ENCODE assay signal across 20 cellular contexts in genomic region chr3:153182491-153182890, GRCh38. TPM values are rescaled to one million over a fixed set of nuclear protein-coding genes. Genes with fewer than 3 reads are reported as not detected.
DNase-seq lines count a peak whose midpoint lies in the region; ATAC-seq and TF ChIP-seq lines count a peak whose summit lies in the region.
"Had no signal": no experiment of that assay in that cellular context is flagged by ENCODE, and none has a peak within 500 bp of the region (broad histone marks: within the 10 kb centered on the region; RNA-seq: fewer than 3 reads in every experiment).

No MANE protein-coding gene starts in this region.

- peaks cover 21 to 42% of the 10 kb centered on the region in 2 donors for H3K4me1 Mint-ChIP-seq in immature natural killer cell
- peaks cover 12% of the 10 kb centered on the region for H3K4me1 Mint-ChIP-seq in activated CD4-positive, alpha-beta T cell treated with anti-CD3 and anti-CD28 coated beads, Interleukin-2, amount 10 ng/mL, durations not matched to agents 7 days and 5 days

- H4K20me1 ChIP-seq in HCT116 (ENCODE audit: insufficient read depth): no peaks in the 10 kb centered on the region

- no peak for TF ChIP-seq POLR2A in HCT116 (IDR thresholded peaks at IDR 0.05; ENCODE audit: borderline replicate concordance, extremely low read depth, insufficient read depth, insufficient read length)

- no peak for DNase-seq in HCT116 (ENCODE audit: low read depth, low spot score)
- peak; percentile 21 for DNase-seq in RPMI7951 (ENCODE audit: low read depth)
- DNase-seq in immature natural killer cell: no peak
- no peak for DNase-seq in iPS-NIHi7 (ENCODE audit: extremely low spot score)
- DNase-seq in activated CD4-positive, alpha-beta T cell treated with anti-CD3 and anti-CD28 coated beads, Interleukin-2, amount 10 ng/mL, durations not matched to agents 7 days and 5 days: no peak
- DNase-seq in 8988T: no peak
- no peak for DNase-seq in activated naive CD4-positive, alpha-beta T cell (lab: John Stamatoyannopoulos, UW)
- DNase-seq: activated gamma-delta T cell; activated T-cell treated with anti-CD3 and anti-CD28 coated beads for 4 hours; Caco-2; DND-41; kidney; naive thymus-derived CD8-positive, alpha-beta T cell; spleen had no signal

- no peaks in the 10 kb centered on the region; the same call in 1 of the 2 replicates for H3K9me2 ChIP-seq in HCT116 (ENCODE audit: insufficient read depth)

- no peak for ATAC-seq in HCT116
- ATAC-seq: naive thymus-derived CD8-positive, alpha-beta T cell had no signal

- H3K9me3 Mint-ChIP-seq in immature natural killer cell: no peaks in the 10 kb centered on the region
- no peaks in the 10 kb centered on the region for H3K9me3 Mint-ChIP-seq in activated CD4-positive, alpha-beta T cell treated with anti-CD3 and anti-CD28 coated beads, Interleukin-2, amount 10 ng/mL, durations not matched to agents 7 days and 5 days
- H3K9me3 Mint-ChIP-seq: central memory CD8-positive, alpha-beta T cell; mesothelial cell of epicardium; naive thymus-derived CD8-positive, alpha-beta T cell; type B pancreatic cell had no signal

- intact Hi-C loops in HCT116 (cut with micrococcal nuclease): no loop called here

- H3K27ac ChIP-seq in ACC112 (ENCODE audit: low read depth, low read length) (no peak overlapping the region), HCT116 (ENCODE audit: low read depth, low read length) (no peak overlapping the region)
- H3K27ac ChIP-seq: C4-2B, SJSA1, spleen had no signal

- H3K9ac ChIP-seq in HCT116 (ENCODE audit: low read length): no peak overlapping the region

- no peaks in the 10 kb centered on the region for H3K9me3 ChIP-seq in HCT116 (ENCODE audit: control insufficient read depth in 1 of 2, insufficient read depth in 1 of 2, low read depth in 1 of 2, low read length in 2 of 2)
- H3K9me3 ChIP-seq: Caco-2, SJSA1, spleen had no signal

- H3K27me3 ChIP-seq in ACC112 (ENCODE audit: insufficient read depth, low read length): no peaks in the 10 kb centered on the region
- H3K27me3 ChIP-seq in HCT116 (ENCODE audit: insufficient read depth, low read length): no peaks in the 10 kb centered on the region
- H3K27me3 ChIP-seq: SJSA1, spleen had no signal

- BruUV-seq in HCT116 (replicated peaks; lab: Mats Ljungman, UMichigan): no TSS peak

- no peak for TF ChIP-seq RAD21 in HCT116 (IDR thresholded peaks at IDR 0.05; ENCODE audit: low read depth)

- peak overlapping the region in 1 of 5 donors; percentile 34 for H3K4me3 Mint-ChIP-seq in immature natural killer cell
- no peak overlapping the region for H3K4me3 Mint-ChIP-seq in activated CD4-positive, alpha-beta T cell treated with anti-CD3 and anti-CD28 coated beads, Interleukin-2, amount 10 ng/mL, durations not matched to agents 7 days and 5 days
- H3K4me3 Mint-ChIP-seq: central memory CD8-positive, alpha-beta T cell; mesothelial cell of epicardium; naive thymus-derived CD8-positive, alpha-beta T cell; type B pancreatic cell had no signal

- peaks cover 12 to 35% (median 22%) of the 10 kb centered on the region in 3 donors for H3K36me3 Mint-ChIP-seq in immature natural killer cell
- H3K36me3 Mint-ChIP-seq in activated CD4-positive, alpha-beta T cell treated with anti-CD3 and anti-CD28 coated beads, Interleukin-2, amount 10 ng/mL, durations not matched to agents 7 days and 5 days (ENCODE audit: low read depth): no peaks in the 10 kb centered on the region
- H3K36me3 Mint-ChIP-seq: mesothelial cell of epicardium, type B pancreatic cell had no signal

- POLR2A ChIA-PET in HCT116 (lab: Charles Lee): no interaction called here
- POLR2A ChIA-PET in activated CD4-positive, alpha-beta T cell treated with anti-CD3 and anti-CD28 coated beads, Interleukin-2, amount 10 ng/mL, durations not matched to agents 7 days and 5 days (lab: Charles Lee): no interaction called here

- CTCF ChIA-PET in HCT116 (lab: Charles Lee): no interaction called here
- CTCF ChIA-PET in activated CD4-positive, alpha-beta T cell treated with anti-CD3 and anti-CD28 coated beads, Interleukin-2, amount 10 ng/mL, durations not matched to agents 7 days and 5 days (lab: Charles Lee): no interaction called here

- no peaks in the 10 kb centered on the region for H3K27me3 Mint-ChIP-seq in immature natural killer cell (ENCODE audit: low read depth in 3 of 3)
- H3K27me3 Mint-ChIP-seq in activated CD4-positive, alpha-beta T cell treated with anti-CD3 and anti-CD28 coated beads, Interleukin-2, amount 10 ng/mL, durations not matched to agents 7 days and 5 days: no peaks in the 10 kb centered on the region
- H3K27me3 Mint-ChIP-seq: central memory CD8-positive, alpha-beta T cell; naive thymus-derived CD8-positive, alpha-beta T cell; type B pancreatic cell had no signal

- H3K36me3 ChIP-seq in ACC112 (ENCODE audit: insufficient read depth, low read length) (no peaks in the 10 kb centered on the region), HCT116 (ENCODE audit: control insufficient read depth in 1 of 2, insufficient read depth in 2 of 2, low read length in 2 of 2) (no peaks in the 10 kb centered on the region)
- H3K36me3 ChIP-seq: SJSA1 had no signal

- RAD21 ChIA-PET in HCT116 (lab: Charles Lee; ENCODE audit: low non-redundant PET in 1 of 2, low total read pairs in 2 of 2, uncharacterized antibody in 2 of 2, unreplicated experiment in 2 of 2): no interaction called here

- no peaks in the 10 kb centered on the region for H3K79me2 ChIP-seq in ACC112 (ENCODE audit: control insufficient read depth, insufficient read depth, low read length, unreplicated experiment)
- H3K79me2 ChIP-seq in HCT116 (ENCODE audit: insufficient read depth, low read length): no peaks in the 10 kb centered on the region

- no peak overlapping the region for H3K4me2 ChIP-seq in HCT116 (ENCODE audit: low read length)

- H3K4me1 ChIP-seq in ACC112 (ENCODE audit: control insufficient read depth, insufficient read depth, low read length, unreplicated experiment) (no peaks in the 10 kb centered on the region), HCT116 (ENCODE audit: control insufficient read depth in 1 of 2, insufficient read depth in 2 of 2, low read length in 2 of 2) (no peaks in the 10 kb centered on the region)
- H3K4me1 ChIP-seq: Caco-2, SJSA1 had no signal

- H3K27ac Mint-ChIP-seq in immature natural killer cell: peak overlapping the region; percentile 18 to 89 (median 62)
- no peak overlapping the region for H3K27ac Mint-ChIP-seq in activated CD4-positive, alpha-beta T cell treated with anti-CD3 and anti-CD28 coated beads, Interleukin-2, amount 10 ng/mL, durations not matched to agents 7 days and 5 days
- H3K27ac Mint-ChIP-seq: mesothelial cell of epicardium, type B pancreatic cell had no signal

- no peak for TF ChIP-seq CTCF in HCT116 (IDR thresholded peaks at IDR 0.05 in 2 of 3, conservative IDR thresholded peaks at IDR 0.05 in 1 of 3; ENCODE audit: borderline replicate concordance in 1 of 3, insufficient read depth in 1 of 3, low read depth in 2 of 3, low read length in 2 of 3)

- H2AFZ ChIP-seq in ACC112 (ENCODE audit: low read length, unreplicated experiment) (peak overlapping the region; percentile 42), HCT116 (ENCODE audit: low read depth, low read length, poor library complexity, severe bottlenecking) (peak overlapping the region; percentile 12)

- H3K4me3 ChIP-seq in ACC112 (ENCODE audit: low read depth, low read length): no peak overlapping the region
- no peak overlapping the region for H3K4me3 ChIP-seq in HCT116 (replicated peaks in 1 of 2; ENCODE audit: low read depth in 1 of 2, low read length in 2 of 2)
- H3K4me3 ChIP-seq: SJSA1, spleen had no signal

TF ChIP-seq in HCT116, 20 proteins besides CTCF, POLR2A, EP300 and RAD21 (continues in another document):
- TF ChIP-seq ZFX (IDR thresholded peaks at IDR 0.05): no peak
- no peak for TF ChIP-seq SP1 (IDR thresholded peaks at IDR 0.05; ENCODE audit: low read depth)
- TF ChIP-seq CEBPB (IDR thresholded peaks at IDR 0.05; ENCODE audit: low read depth): no peak
- no peak for TF ChIP-seq JUND (IDR thresholded peaks at IDR 0.05)
- no peak for TF ChIP-seq EGR1 (IDR thresholded peaks at IDR 0.05; ENCODE audit: low read depth)
- no peak for TF ChIP-seq POLR2AphosphoS5 (IDR thresholded peaks at IDR 0.05; ENCODE audit: low read depth, low read length)
- TF ChIP-seq ATF3 (IDR thresholded peaks at IDR 0.05): no peak
- TF ChIP-seq REST (IDR thresholded peaks at IDR 0.05; ENCODE audit: low read depth): no peak

RNA-seq across cellular contexts. Expression of gene RAP2B, which starts 20.5 kb away (rescaled TPM):
- 24.2 TPM for total RNA-seq in HCT116 (2021; ENCODE audit: unreplicated experiment)
- 12.1 and 13.6 TPM in 2 replicates for polyA plus RNA-seq in HCT116 (2012)
- total RNA-seq in RPMI7951 (2014; rRNA removed; shearing (Covaris generic)): 10.0 and 10.3 TPM in 2 replicates
- 10 to 100 TPM; 15.9 to 29.8 (median 23.2) TPM for polyA plus RNA-seq in immature natural killer cell
- 10 to 100 TPM; 22.5 to 23.7 TPM for total RNA-seq in activated CD4-positive, alpha-beta T cell treated with anti-CD3 and anti-CD28 coated beads, Interleukin-2, amount 10 ng/mL, durations not matched to agents 7 days and 5 days
